Comparison of ENCODE assay signal across 25 cellular contexts in the genomic region with DNA sequence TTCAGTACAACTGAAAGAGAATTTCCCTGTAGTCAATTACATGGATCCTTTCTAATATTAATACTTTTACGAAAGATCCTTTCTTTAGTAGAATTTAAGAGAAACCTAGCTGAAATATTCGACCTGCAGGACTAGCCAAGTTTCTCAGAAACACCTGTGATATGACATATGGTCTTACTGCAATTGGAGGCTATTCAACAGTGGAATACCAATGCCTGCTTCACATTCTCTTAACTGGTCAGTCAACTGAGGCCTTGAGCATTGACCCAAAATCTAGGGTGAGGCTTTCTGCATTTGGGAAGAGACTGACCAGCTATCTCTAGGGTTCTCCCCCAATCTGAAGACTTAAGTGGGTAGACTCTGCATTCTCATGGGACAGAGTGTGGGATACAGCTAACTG. TPM values are rescaled to one million over a fixed set of nuclear protein-coding genes. Genes with fewer than 3 reads are reported as not detected.
DNase-seq lines count a peak whose midpoint lies in the region; ATAC-seq and TF ChIP-seq lines count a peak whose summit lies in the region.
"Had no signal": no experiment of that assay in that cellular context is flagged by ENCODE, and none has a peak within 500 bp of the region (broad histone marks: within the 10 kb centered on the region; RNA-seq: fewer than 3 reads in every experiment).

No MANE protein-coding gene starts in this region.

- H3K9me3 ChIP-seq in psoas muscle (no peaks in the 10 kb centered on the region), HAP-1 (no peaks in the 10 kb centered on the region), mucosa of descending colon (no peaks in the 10 kb centered on the region)
- H3K9me3 ChIP-seq: BE2C, BLaER1 had no signal

- H3K27me3 ChIP-seq in psoas muscle (ENCODE audit: insufficient read depth in 3 of 3, low read length in 2 of 3) (no peaks in the 10 kb centered on the region), HAP-1 (ENCODE audit: low read depth) (no peaks in the 10 kb centered on the region)
- H3K27me3 ChIP-seq: BE2C, BLaER1 had no signal

- intact Hi-C loops in psoas muscle (cut with DNase I) = no loop called here
- intact Hi-C loops in mucosa of descending colon (cut with DNase I, micrococcal nuclease) = no loop called here

- H3K4me3 ChIP-seq in psoas muscle = no peak overlapping the region
- no peak overlapping the region for H3K4me3 ChIP-seq in HAP-1
- no peak overlapping the region for H3K4me3 ChIP-seq in mucosa of descending colon
- H3K4me3 ChIP-seq: BLaER1 had no signal

- WGBS in psoas muscle, 3 donors = 61 to 69% (median 67%) methylated on average over 2 of the region's 2 CpGs

- in situ Hi-C loops in HAP-1 (cut with MboI; ENCODE audit: low sequenced_read_pairs) = no loop called here

- H3K36me3 ChIP-seq in psoas muscle (ENCODE audit: insufficient read depth in 1 of 2, low read depth in 1 of 2) = peaks cover 0 to 8% of the 10 kb centered on the region in 2 donors
- no peaks in the 10 kb centered on the region for H3K36me3 ChIP-seq in HAP-1 (replicated peaks)
- H3K36me3 ChIP-seq in mucosa of descending colon (ENCODE audit: low read depth) = no peaks in the 10 kb centered on the region
- H3K36me3 ChIP-seq: BLaER1 had no signal

- TF ChIP-seq CTCF in psoas muscle (IDR thresholded peaks at IDR 0.05) (no peak), mucosa of descending colon (IDR thresholded peaks at IDR 0.05) (no peak)

- peak overlapping the region; percentile 53 for H3K27ac ChIP-seq in psoas muscle
- H3K27ac ChIP-seq: BLaER1 had no signal

- no peak for ATAC-seq in psoas muscle
- no peak for ATAC-seq in HG03460 (IDR thresholded peaks at IDR 0.05; ENCODE audit: unreplicated experiment)
- no peak for ATAC-seq in mucosa of descending colon

- DNase-seq in cerebellar cortex (ENCODE audit: low spot score) (peak; percentile 94), cerebellum (ENCODE audit: low spot score) (peak; percentile 85), psoas muscle (no peak), superior temporal gyrus (ENCODE audit: extremely low spot score) (peak; percentile 32), HAP-1 (ENCODE audit: low spot score in 2 of 2) (no peak), mucosa of descending colon (no peak)
- no peak for DNase-seq in stimulated activated CD4-positive, alpha-beta T cell treated with anti-CD3 and anti-CD28 coated beads, Interleukin-2, amount 100 ng/mL, for 24 hours
- DNase-seq: 8988T; ACHN; BE2C; CD4-positive, alpha-beta memory T cell; CD4-positive, CD25-positive, alpha-beta regulatory T cell; CD8-positive, alpha-beta memory T cell; COR-L47; DMS 273 treated with DMSO at 0.1 percent for 48 hours; DMS153; DMS53; DMS79; DND-41; EL; GF-D8 had no signal

- H3K4me1 ChIP-seq in psoas muscle (peaks cover 55% of the 10 kb centered on the region), HAP-1 (no peaks in the 10 kb centered on the region), mucosa of descending colon (ENCODE audit: low read depth) (no peaks in the 10 kb centered on the region)
- H3K4me1 ChIP-seq: BE2C had no signal

RNA-seq across cellular contexts. Expression of gene UBE2QL1, which starts 12.3 kb away (rescaled TPM):
- total RNA-seq in cerebellum (22.6 TPM), psoas muscle (10 to 100 TPM; 12.9 to 96.2 (median 20.6) TPM), mucosa of descending colon (1 to 10 TPM in 1 of 3 donors, under 1 TPM in 2; 0.19 to 4.1 (median 0.26) TPM)
- polyA plus RNA-seq in psoas muscle = 10 to 100 TPM in 2 of 3 donors, 1 to 10 TPM in 1; 3.2 to 63.4 (median 33.3) TPM
- total RNA-seq: CD4-positive, alpha-beta memory T cell; CD4-positive, CD25-positive, alpha-beta regulatory T cell; CD8-positive, alpha-beta memory T cell had no signal
- polyA plus RNA-seq: AG04450; CD14-positive monocyte; CD4-positive, alpha-beta memory T cell; CD4-positive, CD25-positive, alpha-beta regulatory T cell; CD8-positive, alpha-beta memory T cell had no signal

Comparison
In these comparisons a context has a peak if more than half of its experiments do, and no peak if none do; other contexts are left out.
1. DNase-seq: peak in cerebellar cortex (single experiment), cerebellum (single experiment) and superior temporal gyrus (single experiment); none in psoas muscle (0 of 2), stimulated activated CD4-positive, alpha-beta T cell treated with anti-CD3 and anti-CD28 coated beads, Interleukin-2, amount 100 ng/mL, for 24 hours (0 of 2), HAP-1 (0 of 2) and mucosa of descending colon (0 of 3).